In the genomic region with DNA sequence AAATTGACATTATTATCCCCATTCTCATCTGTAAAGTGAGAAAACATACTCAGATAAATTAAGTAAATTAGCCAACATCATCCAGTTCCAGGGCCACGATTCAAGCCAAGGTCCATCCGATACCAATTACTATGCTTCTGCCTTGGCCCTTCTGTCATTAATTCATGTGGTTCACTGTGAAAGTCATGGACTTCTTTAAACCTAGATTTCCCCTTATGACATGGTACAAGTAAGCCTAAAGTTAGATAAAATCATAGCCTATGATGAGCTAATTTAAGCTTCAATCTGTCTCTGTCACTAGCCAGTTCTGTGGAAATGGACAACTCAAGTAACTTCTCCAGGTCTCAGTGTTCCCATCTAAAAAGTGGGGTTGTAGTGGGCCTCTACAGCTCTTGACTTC, we compare ENCODE assay signal across 9 cellular contexts.
DNase-seq lines count a peak whose midpoint lies in the region; ATAC-seq and TF ChIP-seq lines count a peak whose summit lies in the region.
"Had no signal": no experiment of that assay in that cellular context is flagged by ENCODE, and none has a peak within 500 bp of the region (broad histone marks: within the 10 kb centered on the region; RNA-seq: fewer than 3 reads in every experiment).

No MANE protein-coding gene starts in this region.

- H3K27ac ChIP-seq in BLaER1 (peak overlapping the region; percentile 74), KMS-11 (peak overlapping the region; percentile 79), coronary artery (peak overlapping the region; percentile 27 to 65), neutrophil (peak overlapping the region; percentile 95)

- peaks cover 52% of the 10 kb centered on the region for H3K4me1 ChIP-seq in BLaER1
- peaks cover 46% of the 10 kb centered on the region for H3K4me1 ChIP-seq in KMS-11 (ENCODE audit: low read depth, poor library complexity, severe bottlenecking)
- H3K4me1 ChIP-seq in neutrophil (ENCODE audit: control insufficient read depth in 1 of 2, insufficient read depth in 1 of 2, low read depth in 1 of 2, low read length in 1 of 2) = peaks cover 64 to 76% of the 10 kb centered on the region in 2 experiments

- no peaks in the 10 kb centered on the region for H3K36me3 ChIP-seq in BLaER1
- no peaks in the 10 kb centered on the region for H3K36me3 ChIP-seq in KMS-11 (ENCODE audit: insufficient read depth)
- no peaks in the 10 kb centered on the region for H3K36me3 ChIP-seq in neutrophil

- no peak overlapping the region for H3K9ac ChIP-seq in BLaER1
- H3K9ac ChIP-seq in KMS-11 = peak overlapping the region; percentile 54; the same call in 1 of the 2 replicates

- ATAC-seq in GM21723 (IDR thresholded peaks at IDR 0.05; ENCODE audit: unreplicated experiment) (no peak), HG03175 (IDR thresholded peaks at IDR 0.05; ENCODE audit: unreplicated experiment) (no peak), GM21423 (IDR thresholded peaks at IDR 0.05; ENCODE audit: unreplicated experiment) (no peak)

- H3K9me3 ChIP-seq in BLaER1 = no peaks in the 10 kb centered on the region
- H3K9me3 ChIP-seq in neutrophil = no peaks in the 10 kb centered on the region

- DNase-seq in coronary artery (ENCODE audit: low spot score) (no peak), MV-4-11 (lab: John Stamatoyannopoulos, UW) (no peak)
- DNase-seq: COR-L47 had no signal

- no peaks in the 10 kb centered on the region for H3K27me3 ChIP-seq in BLaER1
- H3K27me3 ChIP-seq in KMS-11 (ENCODE audit: insufficient read depth, low read depth) = no peaks in the 10 kb centered on the region
- no peaks in the 10 kb centered on the region for H3K27me3 ChIP-seq in neutrophil

- H4K20me1 ChIP-seq in BLaER1 (no peaks in the 10 kb centered on the region), KMS-11 (ENCODE audit: insufficient read depth) (no peaks in the 10 kb centered on the region)

- TF ChIP-seq CTCF in KMS-11 (conservative IDR thresholded peaks at IDR 0.05; ENCODE audit: low read depth, low read length) = no peak
- TF ChIP-seq CTCF in coronary artery (IDR thresholded peaks at IDR 0.05) = no peak
- no peak for TF ChIP-seq CTCF in neutrophil (IDR thresholded peaks at IDR 0.05)

- peak overlapping the region; percentile 81 for H3K4me2 ChIP-seq in BLaER1
- peak overlapping the region; percentile 78 for H3K4me2 ChIP-seq in KMS-11

- no peaks in the 10 kb centered on the region for H3K79me2 ChIP-seq in KMS-11 (ENCODE audit: insufficient read depth, low read depth)

- peak overlapping the region; percentile 76 for H2AFZ ChIP-seq in KMS-11 (ENCODE audit: low read depth)

- H3K4me3 ChIP-seq in BLaER1 (no peak overlapping the region), KMS-11 (IDR thresholded peaks at IDR 0.05; ENCODE audit: insufficient read depth, low read depth, low read length) (no peak overlapping the region), coronary artery (no peak overlapping the region), neutrophil (ENCODE audit: low read depth in 1 of 2, low read length in 1 of 2) (peak overlapping the region; percentile 17 to 48)

Comparison
In these comparisons a context has a peak if more than half of its experiments do, and no peak if none do; other contexts are left out.
1. H3K4me3 ChIP-seq: peak in neutrophil (2 of 2); none in BLaER1 (single experiment), KMS-11 (single experiment) and coronary artery (single experiment).
2. Peak in every context shown above with its lines, with median percentiles within 50 percentile points of each other: H3K27ac ChIP-seq.